ENCODE assay signal across 30 cellular contexts in the genomic region with DNA sequence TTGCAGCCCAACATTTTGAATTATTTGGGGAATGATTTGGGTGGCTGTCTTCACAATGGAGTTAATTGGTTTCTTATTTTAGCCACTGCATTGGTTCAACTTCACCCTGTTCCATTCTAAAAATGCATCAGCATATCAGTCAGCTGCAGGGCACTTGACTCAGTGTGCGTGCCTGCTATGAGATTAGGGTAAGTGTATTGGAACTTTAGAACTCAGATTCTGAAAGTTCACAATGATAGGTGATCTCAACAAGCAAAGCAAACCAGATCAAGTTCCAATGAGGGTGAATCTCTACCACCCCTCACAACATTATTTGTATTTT.
"Had no signal": no experiment of that assay in that cellular context is flagged by ENCODE, and none has a peak within 500 bp of the region (broad histone marks: within the 10 kb centered on the region; RNA-seq: fewer than 3 reads in every experiment).

No MANE protein-coding gene starts in this region.

- H3K4me1 Mint-ChIP-seq: activated CD4-positive, alpha-beta T cell treated with anti-CD3 and anti-CD28 coated beads for 36 hours; activated CD4-positive, alpha-beta T cell treated with anti-CD3 and anti-CD28 coated beads, Interleukin-2, amount 10 ng/mL, durations not matched to agents 24 days and 14 days; activated naive CD4-positive, alpha-beta T cell treated with anti-CD3 and anti-CD28 coated beads, Interleukin-2, amount 10 ng/mL, durations not matched to agents 7 days and 5 days; activated naive CD8-positive, alpha-beta T cell treated with anti-CD3 and anti-CD28 coated beads, Interleukin-2, amount 10 ng/mL, durations not matched to agents 7 days and 5 days; T-cell; T-helper 17 cell had no signal

- DNase-seq: activated CD4-positive, alpha-beta memory T cell treated with anti-CD3 and anti-CD28 coated beads for 36 hours; activated CD4-positive, alpha-beta T cell treated with anti-CD3 and anti-CD28 coated beads for 36 hours; activated CD4-positive, alpha-beta T cell treated with anti-CD3 and anti-CD28 coated beads, Interleukin-2, amount 10 ng/mL, durations not matched to agents 24 days and 14 days; activated CD4-positive, CD25-positive, alpha-beta regulatory T cell; activated CD4-positive, CD25-positive, alpha-beta regulatory T cell treated with anti-CD3 and anti-CD28 coated beads, Interleukin-2, amount 50 U/mL, for 72 hours; activated CD8-positive, alpha-beta memory T cell treated with anti-CD3 and anti-CD28 coated beads, Interleukin-2, amount 50 U/mL, for 48 hours; activated CD8-positive, alpha-beta T cell treated with anti-CD3 and anti-CD28 coated beads, Interleukin-2, amount 10 ng/mL, durations not matched to agents 7 days and 5 days; activated gamma-delta T cell; activated naive CD4-positive, alpha-beta T cell; activated naive CD4-positive, alpha-beta T cell treated with anti-CD3 and anti-CD28 coated beads, Interleukin-2, amount 10 ng/mL, durations not matched to agents 7 days and 5 days; activated naive CD8-positive, alpha-beta T cell treated with anti-CD3 and anti-CD28 coated beads, Interleukin-2, amount 10 ng/mL, durations not matched to agents 7 days and 5 days; activated T-cell treated with anti-CD3 and anti-CD28 coated beads for 4 hours; activated T-cell treated with anti-CD3 and anti-CD28 coated beads, Interleukin-2, amount 50 U/mL, for 24 hours; activated T-cell treated with anti-CD3 and anti-CD28 coated beads, Interleukin-2, amount 50 U/mL, for 72 hours; caudate nucleus; effector CD8-positive, alpha-beta T cell; esophagus squamous epithelium; foreskin melanocyte; T-cell; T-helper 17 cell had no signal

- H3K4me1 ChIP-seq: ascending aorta, breast epithelium, esophagus squamous epithelium, gastroesophageal sphincter had no signal

- ATAC-seq: activated CD4-positive, alpha-beta T cell treated with anti-CD3 and anti-CD28 coated beads for 36 hours; activated CD8-positive, alpha-beta T cell treated with anti-CD3 and anti-CD28 coated beads, Interleukin-2, amount 10 ng/mL, durations not matched to agents 7 days and 5 days; activated naive CD4-positive, alpha-beta T cell treated with anti-CD3 and anti-CD28 coated beads, Interleukin-2, amount 50 U/mL, for 72 hours; activated T-cell treated with anti-CD3 and anti-CD28 coated beads, Interleukin-2, amount 50 U/mL, for 72 hours; gastroesophageal sphincter; T-cell; T-helper 17 cell had no signal

- H3K27me3 Mint-ChIP-seq: activated CD4-positive, alpha-beta T cell treated with anti-CD3 and anti-CD28 coated beads, Interleukin-2, amount 10 ng/mL, durations not matched to agents 24 days and 14 days; activated naive CD4-positive, alpha-beta T cell treated with anti-CD3 and anti-CD28 coated beads, Interleukin-2, amount 10 ng/mL, durations not matched to agents 7 days and 5 days; brain had no signal

- H3K27ac ChIP-seq: ascending aorta, breast epithelium, epithelial cell of prostate, esophagus squamous epithelium, gastroesophageal sphincter had no signal

- H3K9me3 ChIP-seq: ascending aorta, breast epithelium, esophagus squamous epithelium, gastroesophageal sphincter had no signal

- H3K36me3 Mint-ChIP-seq: activated CD4-positive, alpha-beta memory T cell treated with anti-CD3 and anti-CD28 coated beads for 36 hours; activated naive CD4-positive, alpha-beta T cell treated with anti-CD3 and anti-CD28 coated beads, Interleukin-2, amount 10 ng/mL, durations not matched to agents 7 days and 5 days; activated naive CD4-positive, alpha-beta T cell treated with anti-CD3 and anti-CD28 coated beads, Interleukin-2, amount 50 U/mL, for 72 hours; activated naive CD8-positive, alpha-beta T cell treated with anti-CD3 and anti-CD28 coated beads, Interleukin-2, amount 10 ng/mL, durations not matched to agents 7 days and 5 days; brain; T-cell had no signal

- FAIRE-seq: colon, endometrium, endothelial cell of umbilical vein had no signal

- H3K4me3 Mint-ChIP-seq: activated CD4-positive, alpha-beta memory T cell treated with anti-CD3 and anti-CD28 coated beads for 36 hours; activated CD4-positive, alpha-beta T cell treated with anti-CD3 and anti-CD28 coated beads for 36 hours; activated CD4-positive, alpha-beta T cell treated with anti-CD3 and anti-CD28 coated beads, Interleukin-2, amount 10 ng/mL, durations not matched to agents 24 days and 14 days; activated CD8-positive, alpha-beta T cell treated with anti-CD3 and anti-CD28 coated beads, Interleukin-2, amount 10 ng/mL, durations not matched to agents 7 days and 5 days; activated naive CD4-positive, alpha-beta T cell treated with anti-CD3 and anti-CD28 coated beads, Interleukin-2, amount 10 ng/mL, durations not matched to agents 7 days and 5 days; activated naive CD8-positive, alpha-beta T cell treated with anti-CD3 and anti-CD28 coated beads, Interleukin-2, amount 10 ng/mL, durations not matched to agents 7 days and 5 days; activated T-cell treated with anti-CD3 and anti-CD28 coated beads, Interleukin-2, amount 50 U/mL, for 24 hours; activated T-cell treated with anti-CD3 and anti-CD28 coated beads, Interleukin-2, amount 50 U/mL, for 72 hours; brain; T-cell; T-helper 17 cell; T-helper 2 cell treated with Interferon-gamma antibody and Interleukin-4, amounts not matched to agents 5 μg/mL and 100 μg/mL, for 36 hours had no signal

- H3K4me3 ChIP-seq: ascending aorta, breast epithelium, esophagus squamous epithelium, gastroesophageal sphincter had no signal

- H3K27me3 ChIP-seq: ascending aorta, breast epithelium, esophagus squamous epithelium, gastroesophageal sphincter had no signal

- H3K27ac Mint-ChIP-seq: activated CD4-positive, alpha-beta memory T cell treated with anti-CD3 and anti-CD28 coated beads for 36 hours; activated CD4-positive, alpha-beta T cell treated with anti-CD3 and anti-CD28 coated beads for 36 hours; activated CD4-positive, alpha-beta T cell treated with anti-CD3 and anti-CD28 coated beads, Interleukin-2, amount 10 ng/mL, durations not matched to agents 24 days and 14 days; activated CD8-positive, alpha-beta T cell treated with anti-CD3 and anti-CD28 coated beads, Interleukin-2, amount 10 ng/mL, durations not matched to agents 7 days and 5 days; activated naive CD4-positive, alpha-beta T cell treated with anti-CD3 and anti-CD28 coated beads, Interleukin-2, amount 10 ng/mL, durations not matched to agents 7 days and 5 days; activated naive CD4-positive, alpha-beta T cell treated with anti-CD3 and anti-CD28 coated beads, Interleukin-2, amount 50 U/mL, for 72 hours; activated naive CD8-positive, alpha-beta T cell treated with anti-CD3 and anti-CD28 coated beads, Interleukin-2, amount 10 ng/mL, durations not matched to agents 7 days and 5 days; activated T-cell treated with anti-CD3 and anti-CD28 coated beads, Interleukin-2, amount 50 U/mL, for 24 hours; activated T-cell treated with anti-CD3 and anti-CD28 coated beads, Interleukin-2, amount 50 U/mL, for 72 hours; brain; T-cell; T-helper 17 cell; T-helper 2 cell treated with Interferon-gamma antibody and Interleukin-4, amounts not matched to agents 5 μg/mL and 100 μg/mL, for 36 hours had no signal

- H3K9me3 Mint-ChIP-seq: activated CD4-positive, alpha-beta memory T cell treated with anti-CD3 and anti-CD28 coated beads for 36 hours; activated CD4-positive, alpha-beta T cell treated with anti-CD3 and anti-CD28 coated beads, Interleukin-2, amount 10 ng/mL, durations not matched to agents 24 days and 14 days; activated naive CD4-positive, alpha-beta T cell treated with anti-CD3 and anti-CD28 coated beads, Interleukin-2, amount 10 ng/mL, durations not matched to agents 7 days and 5 days; activated naive CD4-positive, alpha-beta T cell treated with anti-CD3 and anti-CD28 coated beads, Interleukin-2, amount 50 U/mL, for 72 hours; activated naive CD8-positive, alpha-beta T cell treated with anti-CD3 and anti-CD28 coated beads, Interleukin-2, amount 10 ng/mL, durations not matched to agents 7 days and 5 days; activated T-cell treated with anti-CD3 and anti-CD28 coated beads, Interleukin-2, amount 50 U/mL, for 24 hours; activated T-cell treated with anti-CD3 and anti-CD28 coated beads, Interleukin-2, amount 50 U/mL, for 72 hours; brain; T-cell; T-helper 2 cell treated with Interferon-gamma antibody and Interleukin-4, amounts not matched to agents 5 μg/mL and 100 μg/mL, for 36 hours had no signal

- H3K36me3 ChIP-seq: ascending aorta, breast epithelium, esophagus squamous epithelium, gastroesophageal sphincter had no signal
